13 cellular contexts compared by ENCODE assay signal in genomic region chr3:36969085-36969484, GRCh38. TPM values are rescaled to one million over a fixed set of nuclear protein-coding genes. Genes with fewer than 3 reads are reported as not detected.
DNase-seq lines count a peak whose midpoint lies in the region; ATAC-seq and TF ChIP-seq lines count a peak whose summit lies in the region.
"Had no signal": no experiment of that assay in that cellular context is flagged by ENCODE, and none has a peak within 500 bp of the region (broad histone marks: within the 10 kb centered on the region; RNA-seq: fewer than 3 reads in every experiment).

No MANE protein-coding gene starts in this region.

- no peak overlapping the region for H3K23ac ChIP-seq in H9 (ENCODE audit: insufficient read length, low read depth, low read length)

- ATAC-seq in CD4-positive, alpha-beta T cell (ENCODE audit: poor library complexity): no peak
- no peak for ATAC-seq in left colon

- TF ChIP-seq POLR2A in tibial nerve (IDR thresholded peaks at IDR 0.05): no peak

- H2BK15ac ChIP-seq in H9 (ENCODE audit: low read depth, low read length): no peak overlapping the region

- BruUV-seq in MCF 10A (replicated peaks; lab: Mats Ljungman, UMichigan): no TSS peak

- H4K91ac ChIP-seq in H9 (ENCODE audit: insufficient read length, low read depth, low read length): no peak overlapping the region

- POLR2A ChIA-PET in CD4-positive, alpha-beta T cell (lab: Charles Lee): interaction anchor here (0.6 to 1.7 kb wide), 3 partner anchors 24 to 161 kb away, joined by 3 to 14 read pairs (median 3); partner anchors contain the start of genes EPM2AIP1, MLH1 and TRANK1
- POLR2A ChIA-PET in MCF 10A (lab: Yijun Ruan, JAX): interaction anchor here (0.8 to 2.2 kb wide), 5 partner anchors 11 to 61 kb away, joined by 3 to 13 read pairs (median 8); partner anchors contain the start of genes EPM2AIP1 and MLH1

- no peak overlapping the region for H2BK20ac ChIP-seq in H9 (ENCODE audit: low read depth, low read length, poor library complexity, severe bottlenecking)

- no peak for TF ChIP-seq CTCF in CD4-positive, alpha-beta T cell (IDR thresholded peaks at IDR 0.05)
- no peak for TF ChIP-seq CTCF in H9 (conservative IDR thresholded peaks at IDR 0.05)
- no peak for TF ChIP-seq CTCF in MCF 10A (IDR thresholded peaks at IDR 0.05; ENCODE audit: unreplicated experiment)
- TF ChIP-seq CTCF in neural crest cell (conservative IDR thresholded peaks at IDR 0.05): no peak
- TF ChIP-seq CTCF in tibial nerve (IDR thresholded peaks at IDR 0.05): no peak

- H3K27me3 ChIP-seq in CD4-positive, alpha-beta T cell (ENCODE audit: control insufficient read depth, insufficient read depth, low read length): no peaks in the 10 kb centered on the region
- H3K27me3 ChIP-seq in H9 (ENCODE audit: insufficient read depth, low read length): no peaks in the 10 kb centered on the region
- H3K27me3 ChIP-seq in tibial nerve: no peaks in the 10 kb centered on the region
- H3K27me3 ChIP-seq: adrenal gland, SJCRH30, tibial artery had no signal

- H3K14ac ChIP-seq in H9 (ENCODE audit: insufficient read depth, low read length): no peak overlapping the region

- DNase-seq in CD4-positive, alpha-beta T cell: no peak
- DNase-seq in H9: no peak
- DNase-seq in MCF 10A (ENCODE audit: unreplicated experiment): no peak
- DNase-seq in neural crest cell (ENCODE audit: low read depth, low spot score): no peak
- no peak for DNase-seq in NCI-H146 treated with DMSO at 0.1 percent for 48 hours (lab: John Stamatoyannopoulos, UW; ENCODE audit: unreplicated experiment)
- DNase-seq in tibial nerve (ENCODE audit: low spot score in 2 of 2): no peak
- no peak for DNase-seq in effector CD8-positive, alpha-beta T cell (lab: John Stamatoyannopoulos, UW)
- DNase-seq in left colon: no peak
- DNase-seq: activated CD8-positive, alpha-beta memory T cell treated with anti-CD3 and anti-CD28 coated beads, Interleukin-2, amount 50 U/mL, for 4 hours; tibial artery had no signal

- H2AK5ac ChIP-seq in H9 (ENCODE audit: insufficient read length, low read length): no peak overlapping the region

- H3K23me2 ChIP-seq in H9 (ENCODE audit: insufficient read length, low read depth, low read length, poor library complexity, severe bottlenecking): no peaks in the 10 kb centered on the region

- H3K4me1 Mint-ChIP-seq in CD4-positive, alpha-beta T cell (ENCODE audit: low read depth): peaks cover 20% of the 10 kb centered on the region
- H3K4me1 Mint-ChIP-seq in H9 (peaks cover 21 to 30% of the 10 kb centered on the region in 2 experiments), MCF 10A (ENCODE audit: insufficient read depth, unreplicated experiment) (peaks cover 13% of the 10 kb centered on the region), neural crest cell (peaks cover 34% of the 10 kb centered on the region)

- H2BK120ac ChIP-seq in H9 (ENCODE audit: low read depth, low read length, poor library complexity, severe bottlenecking): no peak overlapping the region

- H3K79me1 ChIP-seq in H9 (ENCODE audit: insufficient read depth, low read depth, low read length, poor library complexity, severe bottlenecking): no peaks in the 10 kb centered on the region

- H2BK5ac ChIP-seq in H9 (ENCODE audit: insufficient read length, low read length): no peak overlapping the region

- H3K4me2 ChIP-seq in H9 (ENCODE audit: insufficient read depth, insufficient read length, low read length): no peak overlapping the region

- H3K27me3 Mint-ChIP-seq in CD4-positive, alpha-beta T cell: no peaks in the 10 kb centered on the region
- H3K27me3 Mint-ChIP-seq in H9 (ENCODE audit: low read depth) (no peaks in the 10 kb centered on the region), MCF 10A (ENCODE audit: insufficient read depth, unreplicated experiment) (no peaks in the 10 kb centered on the region), neural crest cell (ENCODE audit: low read depth) (no peaks in the 10 kb centered on the region)

- H4K20me1 ChIP-seq in H9 (ENCODE audit: control insufficient read depth, insufficient read depth, insufficient read length): no peaks in the 10 kb centered on the region

- H3K9me3 Mint-ChIP-seq in CD4-positive, alpha-beta T cell: no peaks in the 10 kb centered on the region
- H3K9me3 Mint-ChIP-seq in H9 (no peaks in the 10 kb centered on the region), MCF 10A (ENCODE audit: unreplicated experiment) (no peaks in the 10 kb centered on the region), neural crest cell (no peaks in the 10 kb centered on the region)
- H3K9me3 Mint-ChIP-seq: CD8-positive, alpha-beta T cell had no signal

- no peak overlapping the region for H2BK12ac ChIP-seq in H9 (ENCODE audit: insufficient read length, low read depth, low read length)

- H3K4me3 Mint-ChIP-seq in CD4-positive, alpha-beta T cell: no peak overlapping the region
- no peak overlapping the region for H3K4me3 Mint-ChIP-seq in H9
- no peak overlapping the region for H3K4me3 Mint-ChIP-seq in MCF 10A (ENCODE audit: unreplicated experiment)
- H3K4me3 Mint-ChIP-seq in neural crest cell: peak overlapping the region; percentile 42
- H3K4me3 Mint-ChIP-seq: CD8-positive, alpha-beta T cell had no signal

- intact Hi-C loops in CD4-positive, alpha-beta T cell (cut with DNase I, micrococcal nuclease): no loop called here
- intact Hi-C loops in MCF 10A (cut with micrococcal nuclease): no loop called here
- intact Hi-C loops in left colon (cut with DNase I, micrococcal nuclease): no loop called here

- no peak overlapping the region for H2AFZ ChIP-seq in H9 (ENCODE audit: low read length)

- H3K56ac ChIP-seq in H9 (ENCODE audit: insufficient read length, low read depth, low read length): no peak overlapping the region

- CTCF ChIA-PET in CD4-positive, alpha-beta T cell (lab: Charles Lee): interaction anchor here (1.3 to 1.5 kb wide), 3 partner anchors 10 to 100 kb away, joined by 4 to 5 read pairs (median 5); partner anchors contain the start of gene EPM2AIP1
- CTCF ChIA-PET in MCF 10A (lab: Yijun Ruan, JAX): interaction anchor here (0.5 to 2.1 kb wide), 2 partner anchors 10 to 15 kb away, joined by 4 to 22 read pairs; no protein-coding TSS in a partner anchor

- no peaks in the 10 kb centered on the region for H3K36me3 Mint-ChIP-seq in CD4-positive, alpha-beta T cell (ENCODE audit: low read depth)
- H3K36me3 Mint-ChIP-seq in H9 (ENCODE audit: insufficient read depth in 1 of 3, low read depth in 3 of 3) (no peaks in the 10 kb centered on the region), MCF 10A (ENCODE audit: insufficient read depth, unreplicated experiment) (no peaks in the 10 kb centered on the region), neural crest cell (ENCODE audit: low read depth) (peaks cover 5% of the 10 kb centered on the region)

- no peaks in the 10 kb centered on the region for H3K9me3 ChIP-seq in CD4-positive, alpha-beta T cell (ENCODE audit: control insufficient read depth, low read length)
- H3K9me3 ChIP-seq in H9 (ENCODE audit: control insufficient read depth, low read depth, low read length): no peaks in the 10 kb centered on the region
- H3K9me3 ChIP-seq in tibial nerve: no peaks in the 10 kb centered on the region
- H3K9me3 ChIP-seq: adrenal gland, SJCRH30, tibial artery had no signal

- H3K4ac ChIP-seq in H9 (ENCODE audit: low read depth, low read length): no peak overlapping the region

- no peak overlapping the region for H4K8ac ChIP-seq in H9 (replicated peaks; ENCODE audit: insufficient read length, low read depth, low read length)

- no peaks in the 10 kb centered on the region for H3K79me2 ChIP-seq in H9 (ENCODE audit: insufficient read depth, low read length)

- peaks cover 5% of the 10 kb centered on the region; the same call in 1 of the 2 replicates for H3K4me1 ChIP-seq in H9 (ENCODE audit: insufficient read depth, low read length)
- peaks cover 0 to 4% (median 0%) of the 10 kb centered on the region in 4 donors for H3K4me1 ChIP-seq in tibial nerve
- H3K4me1 ChIP-seq: SJCRH30, tibial artery had no signal

- peak overlapping the region; percentile 22 for H3K27ac Mint-ChIP-seq in CD4-positive, alpha-beta T cell
- H3K27ac Mint-ChIP-seq in H9 (peak overlapping the region; percentile 11 to 84 (median 77); a peak in 3 of 7 replicates), MCF 10A (ENCODE audit: low read depth, unreplicated experiment) (peak overlapping the region; percentile 70), neural crest cell (ENCODE audit: unreplicated experiment) (peak overlapping the region; percentile 97)

- WGBS in H9 (ENCODE audit: extremely low coverage, insufficient read length, low lambda C conversion rate): no CpG with 5 or more reads among the region's 4 CpGs
- whole genome bisulfite sequencing in tibial nerve, 2 donors: 81 to 83% methylated on average over 4 of the region's 4 CpGs

- TF ChIP-seq EP300 in tibial nerve (IDR thresholded peaks at IDR 0.05): no peak

- no peak overlapping the region for H4K5ac ChIP-seq in H9 (ENCODE audit: insufficient read length, low read depth, low read length)

- H3K4me3 ChIP-seq in tibial nerve: no peak overlapping the region
- H3K4me3 ChIP-seq: adrenal gland, SJCRH30, tibial artery had no signal

- no peak overlapping the region for H3K27ac ChIP-seq in CD4-positive, alpha-beta T cell (ENCODE audit: low read depth, low read length)
- H3K27ac ChIP-seq in H9 (ENCODE audit: insufficient read length, low read depth, low read length): no peak overlapping the region
- no peak overlapping the region for H3K27ac ChIP-seq in tibial nerve
- H3K27ac ChIP-seq: SJCRH30, tibial artery had no signal

- H3K18ac ChIP-seq in H9 (ENCODE audit: insufficient read length, low read depth, low read length): no peak overlapping the region

- H3K9ac ChIP-seq in H9 (ENCODE audit: extremely low read depth, insufficient read length, low read length): no peak overlapping the region

- no peak overlapping the region for H3T11ph ChIP-seq in H9 (ENCODE audit: low read length)

- H3K36me3 ChIP-seq in tibial nerve: peaks cover 0 to 17% (median 0%) of the 10 kb centered on the region in 3 donors
- H3K36me3 ChIP-seq: adrenal gland, SJCRH30, tibial artery had no signal

RNA-seq across cellular contexts. Expression of gene EPM2AIP1, which starts 23.8 kb away (rescaled TPM):
- 10 to 100 TPM; 27.7 to 29.5 TPM for total RNA-seq in CD4-positive, alpha-beta T cell
- total RNA-seq in H9 (2021) (8.4 and 11.4 TPM in 2 replicates), MCF 10A (2022) (12.0 and 12.9 TPM in 2 replicates), neural crest cell (27.9 and 30.1 TPM in 2 replicates), tibial nerve (10 to 100 TPM in 3 of 4 donors, 1 to 10 TPM in 1; 9.9 to 18.4 (median 14.8) TPM), left colon (10 to 100 TPM; 11.8 to 12.1 TPM)

RNA-seq across cellular contexts. Expression of gene TRANK1, which starts 24.2 kb away (rescaled TPM):
- 10 to 100 TPM; 39.2 to 44.8 TPM for total RNA-seq in CD4-positive, alpha-beta T cell
- 4.7 and 5.9 TPM in 2 replicates for total RNA-seq in H9 (2021)
- 4.7 and 4.9 TPM in 2 replicates for total RNA-seq in MCF 10A (2022)
- total RNA-seq in neural crest cell: 8.9 and 11.3 TPM in 2 replicates
- total RNA-seq in tibial nerve: 10 to 100 TPM in 2 of 4 donors, 1 to 10 TPM in 2; 8.7 to 12.6 (median 10.5) TPM
- 100 to 1,000 TPM in 1 of 2 donors, 10 to 100 TPM in 1; 54.0 to 144 TPM for total RNA-seq in left colon

RNA-seq across cellular contexts. Expression of gene MLH1, which starts 24.2 kb away (rescaled TPM):
- total RNA-seq in CD4-positive, alpha-beta T cell: 10 to 100 TPM; 18.9 to 23.8 TPM
- total RNA-seq in H9 (2021) (45.1 and 45.8 TPM in 2 replicates), MCF 10A (2022) (57.0 and 65.0 TPM in 2 replicates), neural crest cell (62.7 and 63.6 TPM in 2 replicates), tibial nerve (10 to 100 TPM; 28.8 to 57.2 (median 40.9) TPM), left colon (10 to 100 TPM; 17.3 TPM)

Comparison
In these comparisons a context has a peak if more than half of its experiments do, and no peak if none do; other contexts are left out.
1. H3K27ac Mint-ChIP-seq: peak in every context shown above with its lines; median percentile 97 in neural crest cell; 77 in H9; 70 in MCF 10A; 22 in CD4-positive, alpha-beta T cell.